13 cellular contexts compared by ENCODE assay signal in genomic region chr11:46066335-46066734, GRCh38.
"Had no signal": no experiment of that assay in that cellular context is flagged by ENCODE, and none has a peak within 500 bp of the region (broad histone marks: within the 10 kb centered on the region; RNA-seq: fewer than 3 reads in every experiment).

No MANE protein-coding gene starts in this region.

- H3K27ac ChIP-seq: ascending aorta, colonic mucosa, upper lobe of left lung had no signal

- H3K4me1 ChIP-seq: ascending aorta, colonic mucosa, upper lobe of left lung had no signal

- H3K9me3 ChIP-seq: ascending aorta, colonic mucosa, upper lobe of left lung had no signal

- H3K4me3 ChIP-seq: ascending aorta, colonic mucosa, upper lobe of left lung had no signal

- DNase-seq: activated CD4-positive, alpha-beta memory T cell treated with anti-CD3 and anti-CD28 coated beads for 36 hours; activated CD4-positive, alpha-beta T cell treated with anti-CD3 and anti-CD28 coated beads for 1 hour; activated naive CD4-positive, alpha-beta T cell; activated naive CD8-positive, alpha-beta T cell treated with anti-CD3 and anti-CD28 coated beads, Interleukin-2, amount 50 U/mL, for 24 hours; colonic mucosa; effector CD8-positive, alpha-beta T cell; hypothalamus; occipital lobe; stimulated activated naive CD4-positive, alpha-beta T cell treated with Interleukin-2 at 50 U/mL for 16 hours; SW 1271; T1000; upper lobe of left lung had no signal

- H3K36me3 ChIP-seq: colonic mucosa had no signal

- H3K27me3 ChIP-seq: ascending aorta, colonic mucosa, upper lobe of left lung had no signal
